34 cellular contexts compared by ENCODE assay signal in the genomic region with DNA sequence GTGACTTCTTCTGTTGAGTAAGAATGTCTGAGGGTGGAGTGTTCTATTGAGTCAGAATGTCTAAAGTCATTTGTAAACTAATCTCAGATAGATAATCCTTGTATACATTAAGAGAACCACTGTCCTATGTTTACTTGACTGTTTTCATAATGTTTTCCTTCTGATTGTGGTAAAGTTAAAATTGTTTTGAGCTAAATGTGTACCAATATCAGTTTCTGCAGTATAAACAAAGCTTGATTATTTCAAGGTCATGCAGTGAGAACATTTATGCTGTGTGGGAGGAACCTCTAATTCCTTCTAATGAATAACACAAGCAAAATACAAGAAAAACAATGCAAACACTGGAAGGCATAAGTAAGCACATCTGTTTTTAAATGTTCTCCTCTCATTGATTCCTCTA.
"Had no signal": no experiment of that assay in that cellular context is flagged by ENCODE, and none has a peak within 500 bp of the region (broad histone marks: within the 10 kb centered on the region; RNA-seq: fewer than 3 reads in every experiment).

No MANE protein-coding gene starts in this region.

- H3K36me3 Mint-ChIP-seq: activated CD4-positive, alpha-beta memory T cell treated with anti-CD3 and anti-CD28 coated beads for 36 hours; activated naive CD4-positive, alpha-beta T cell treated with anti-CD3 and anti-CD28 coated beads, Interleukin-2, amount 10 ng/mL, durations not matched to agents 7 days and 5 days; activated naive CD4-positive, alpha-beta T cell treated with anti-CD3 and anti-CD28 coated beads, Interleukin-2, amount 50 U/mL, for 24 hours; activated naive CD8-positive, alpha-beta T cell; activated naive CD8-positive, alpha-beta T cell treated with anti-CD3 and anti-CD28 coated beads, Interleukin-2, amount 10 ng/mL, durations not matched to agents 7 days and 5 days had no signal

- ATAC-seq: activated CD8-positive, alpha-beta T cell treated with anti-CD3 and anti-CD28 coated beads for 36 hours; activated T-cell treated with anti-CD3 and anti-CD28 coated beads, Interleukin-2, amount 50 U/mL, for 4 hours; activated T-cell treated with anti-CD3 and anti-CD28 coated beads, Interleukin-2, amount 50 U/mL, for 72 hours; body of pancreas had no signal

- H3K27ac Mint-ChIP-seq: activated B cell treated with CpG ODN at 0.5 μM for 24 hours; activated CD4-positive, alpha-beta memory T cell treated with anti-CD3 and anti-CD28 coated beads for 36 hours; activated CD4-positive, alpha-beta T cell treated with anti-CD3 and anti-CD28 coated beads, Interleukin-2, amount 10 ng/mL, durations not matched to agents 24 days and 14 days; activated CD8-positive, alpha-beta T cell treated with anti-CD3 and anti-CD28 coated beads for 36 hours; activated naive CD4-positive, alpha-beta T cell treated with anti-CD3 and anti-CD28 coated beads, Interleukin-2, amount 10 ng/mL, durations not matched to agents 7 days and 5 days; activated naive CD4-positive, alpha-beta T cell treated with anti-CD3 and anti-CD28 coated beads, Interleukin-2, amount 50 U/mL, for 24 hours; activated naive CD8-positive, alpha-beta T cell; activated naive CD8-positive, alpha-beta T cell treated with anti-CD3 and anti-CD28 coated beads, Interleukin-2, amount 10 ng/mL, durations not matched to agents 7 days and 5 days; activated T-cell treated with anti-CD3 and anti-CD28 coated beads, Interleukin-2, amount 50 U/mL, for 72 hours; activated T-helper 1 cell treated with anti-CD3 and anti-CD28 coated beads, Interleukin-12 subunit alpha, Interleukin-12 subunit beta, Interleukin-2, Interleukin-4 antibody, amounts not matched to agents 30 ng/mL and 10 ng/mL and 1 ng/mL, durations not matched to agents 14 hours and 24 hours and 36 hours; activated T-helper 2 cell treated with anti-CD3 and anti-CD28 coated beads, Interferon-gamma antibody, Interleukin-2, Interleukin-4, amounts not matched to agents 10 μg/mL and 5 μg/mL and 100 μg/mL, durations not matched to agents 14 hours and 24 hours and 36 hours; T-helper 1 cell treated with Interleukin-12 subunit alpha and Interleukin-12 subunit beta and Interleukin-4 antibody, amounts not matched to agents 30 μg/mL and 1 μg/mL, for 36 hours; T-helper 2 cell treated with Interferon-gamma antibody and Interleukin-4, amounts not matched to agents 5 μg/mL and 100 μg/mL, for 36 hours had no signal

- H3K4me3 Mint-ChIP-seq: activated B cell treated with CpG ODN at 0.5 μM for 24 hours; activated CD4-positive, alpha-beta memory T cell treated with anti-CD3 and anti-CD28 coated beads for 36 hours; activated CD4-positive, alpha-beta T cell treated with anti-CD3 and anti-CD28 coated beads, Interleukin-2, amount 10 ng/mL, durations not matched to agents 24 days and 14 days; activated CD8-positive, alpha-beta T cell treated with anti-CD3 and anti-CD28 coated beads for 36 hours; activated naive CD4-positive, alpha-beta T cell treated with anti-CD3 and anti-CD28 coated beads, Interleukin-2, amount 10 ng/mL, durations not matched to agents 7 days and 5 days; activated naive CD4-positive, alpha-beta T cell treated with anti-CD3 and anti-CD28 coated beads, Interleukin-2, amount 50 U/mL, for 24 hours; activated naive CD8-positive, alpha-beta T cell; activated naive CD8-positive, alpha-beta T cell treated with anti-CD3 and anti-CD28 coated beads, Interleukin-2, amount 10 ng/mL, durations not matched to agents 7 days and 5 days; activated T-cell treated with anti-CD3 and anti-CD28 coated beads, Interleukin-2, amount 50 U/mL, for 4 hours; activated T-cell treated with anti-CD3 and anti-CD28 coated beads, Interleukin-2, amount 50 U/mL, for 72 hours; activated T-helper 1 cell treated with anti-CD3 and anti-CD28 coated beads, Interleukin-12 subunit alpha, Interleukin-12 subunit beta, Interleukin-2, Interleukin-4 antibody, amounts not matched to agents 30 ng/mL and 10 ng/mL and 1 ng/mL, durations not matched to agents 14 hours and 24 hours and 36 hours; T-helper 1 cell treated with Interleukin-12 subunit alpha and Interleukin-12 subunit beta and Interleukin-4 antibody, amounts not matched to agents 30 μg/mL and 1 μg/mL, for 36 hours; T-helper 2 cell treated with Interferon-gamma antibody and Interleukin-4, amounts not matched to agents 5 μg/mL and 100 μg/mL, for 36 hours had no signal

- FAIRE-seq: astrocyte, TTC549 had no signal

- H3K4me1 Mint-ChIP-seq: activated B cell treated with CpG ODN at 0.5 μM for 24 hours; activated CD4-positive, alpha-beta T cell treated with anti-CD3 and anti-CD28 coated beads, Interleukin-2, amount 10 ng/mL, durations not matched to agents 24 days and 14 days; activated naive CD4-positive, alpha-beta T cell treated with anti-CD3 and anti-CD28 coated beads, Interleukin-2, amount 10 ng/mL, durations not matched to agents 7 days and 5 days; activated naive CD4-positive, alpha-beta T cell treated with anti-CD3 and anti-CD28 coated beads, Interleukin-2, amount 50 U/mL, for 24 hours; activated naive CD8-positive, alpha-beta T cell treated with anti-CD3 and anti-CD28 coated beads, Interleukin-2, amount 10 ng/mL, durations not matched to agents 7 days and 5 days had no signal

- H3K9me3 Mint-ChIP-seq: activated B cell treated with CpG ODN at 0.5 μM for 24 hours; activated CD4-positive, alpha-beta memory T cell treated with anti-CD3 and anti-CD28 coated beads for 36 hours; activated CD4-positive, alpha-beta T cell treated with anti-CD3 and anti-CD28 coated beads, Interleukin-2, amount 10 ng/mL, durations not matched to agents 24 days and 14 days; activated CD8-positive, alpha-beta T cell treated with anti-CD3 and anti-CD28 coated beads for 36 hours; activated naive CD4-positive, alpha-beta T cell treated with anti-CD3 and anti-CD28 coated beads, Interleukin-2, amount 10 ng/mL, durations not matched to agents 7 days and 5 days; activated naive CD4-positive, alpha-beta T cell treated with anti-CD3 and anti-CD28 coated beads, Interleukin-2, amount 50 U/mL, for 24 hours; activated naive CD8-positive, alpha-beta T cell treated with anti-CD3 and anti-CD28 coated beads, Interleukin-2, amount 10 ng/mL, durations not matched to agents 7 days and 5 days; activated T-cell treated with anti-CD3 and anti-CD28 coated beads, Interleukin-2, amount 50 U/mL, for 4 hours; activated T-helper 1 cell treated with anti-CD3 and anti-CD28 coated beads, Interleukin-12 subunit alpha, Interleukin-12 subunit beta, Interleukin-2, Interleukin-4 antibody, amounts not matched to agents 30 ng/mL and 10 ng/mL and 1 ng/mL, durations not matched to agents 14 hours and 24 hours and 36 hours; activated T-helper 2 cell treated with anti-CD3 and anti-CD28 coated beads, Interferon-gamma antibody, Interleukin-2, Interleukin-4, amounts not matched to agents 10 μg/mL and 5 μg/mL and 100 μg/mL, durations not matched to agents 14 hours and 24 hours and 36 hours; T-helper 1 cell treated with Interleukin-12 subunit alpha and Interleukin-12 subunit beta and Interleukin-4 antibody, amounts not matched to agents 30 μg/mL and 1 μg/mL, for 36 hours; T-helper 2 cell treated with Interferon-gamma antibody and Interleukin-4, amounts not matched to agents 5 μg/mL and 100 μg/mL, for 36 hours had no signal

- H3K27me3 Mint-ChIP-seq: activated B cell treated with CpG ODN at 0.5 μM for 24 hours; activated CD4-positive, alpha-beta memory T cell treated with anti-CD3 and anti-CD28 coated beads for 36 hours; activated CD4-positive, alpha-beta T cell treated with anti-CD3 and anti-CD28 coated beads, Interleukin-2, amount 10 ng/mL, durations not matched to agents 24 days and 14 days; activated CD8-positive, alpha-beta T cell treated with anti-CD3 and anti-CD28 coated beads for 36 hours; activated naive CD4-positive, alpha-beta T cell treated with anti-CD3 and anti-CD28 coated beads, Interleukin-2, amount 10 ng/mL, durations not matched to agents 7 days and 5 days; activated naive CD8-positive, alpha-beta T cell treated with anti-CD3 and anti-CD28 coated beads, Interleukin-2, amount 10 ng/mL, durations not matched to agents 7 days and 5 days had no signal

- DNase-seq: activated B cell treated with CpG ODN at 0.5 μM for 24 hours; activated CD4-positive, alpha-beta memory T cell treated with anti-CD3 and anti-CD28 coated beads for 36 hours; activated CD4-positive, alpha-beta T cell treated with anti-CD3 and anti-CD28 coated beads for 4 hours; activated CD4-positive, alpha-beta T cell treated with anti-CD3 and anti-CD28 coated beads, Interleukin-2, amount 10 ng/mL, durations not matched to agents 24 days and 14 days; activated CD4-positive, alpha-beta T cell treated with anti-CD3 and anti-CD28 coated beads, Interleukin-2, amount 50 U/mL, for 1 hour; activated CD4-positive, alpha-beta T cell treated with anti-CD3 and anti-CD28 coated beads, Interleukin-2, amount 50 U/mL, for 4 hours; activated CD4-positive, CD25-positive, alpha-beta regulatory T cell treated with anti-CD3 and anti-CD28 coated beads, Interleukin-2, amount 50 U/mL, for 72 hours; activated CD8-positive, alpha-beta memory T cell treated with anti-CD3 and anti-CD28 coated beads, Interleukin-2, amount 50 U/mL, for 4 hours; activated CD8-positive, alpha-beta T cell treated with anti-CD3 and anti-CD28 coated beads for 36 hours; activated effector memory CD4-positive, alpha-beta T cell treated with Interleukin-2 at 50 U/mL for 16 hours; activated gamma-delta T cell; activated naive CD4-positive, alpha-beta T cell treated with anti-CD3 and anti-CD28 coated beads, Interleukin-2, amount 10 ng/mL, durations not matched to agents 7 days and 5 days; activated naive CD4-positive, alpha-beta T cell treated with Interleukin-2 at 50 U/mL for 16 hours; activated naive CD8-positive, alpha-beta T cell treated with anti-CD3 and anti-CD28 coated beads, Interleukin-2, amount 10 ng/mL, durations not matched to agents 7 days and 5 days; activated T-cell treated with anti-CD3 and anti-CD28 coated beads for 4 hours; activated T-cell treated with anti-CD3 and anti-CD28 coated beads, Interleukin-2, amount 50 U/mL, for 1 hour; activated T-cell treated with anti-CD3 and anti-CD28 coated beads, Interleukin-2, amount 50 U/mL, for 4 hours; activated T-cell treated with anti-CD3 and anti-CD28 coated beads, Interleukin-2, amount 50 U/mL, for 72 hours; amniotic stem cell; aorta; body of pancreas; brain microvascular endothelial cell; central memory CD4-positive, alpha-beta T cell; T-helper 1 cell; T-helper 2 cell; T-helper 9 cell had no signal
